In the genomic region with DNA sequence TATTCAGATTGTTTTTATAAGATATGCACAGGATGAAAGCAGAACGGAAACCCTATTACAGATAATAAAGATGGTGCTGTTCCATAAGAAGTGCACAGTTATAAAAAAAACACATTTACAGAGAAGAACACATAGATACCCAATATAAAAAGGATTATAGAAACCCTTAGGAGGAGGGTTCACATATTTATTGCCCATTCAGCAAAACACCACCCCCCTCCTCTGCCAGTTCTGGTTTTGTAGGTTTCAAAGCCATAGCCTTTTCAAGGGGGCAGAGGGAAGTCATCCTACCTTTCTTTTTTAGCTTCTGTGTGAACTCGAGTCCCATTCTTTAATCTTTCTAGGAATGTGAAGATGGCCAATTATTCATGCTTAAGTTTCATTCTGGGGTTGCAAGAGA, we compare ENCODE assay signal across 28 cellular contexts.
"Had no signal": no experiment of that assay in that cellular context is flagged by ENCODE, and none has a peak within 500 bp of the region (broad histone marks: within the 10 kb centered on the region; RNA-seq: fewer than 3 reads in every experiment).

No MANE protein-coding gene starts in this region.

- H3K36me3 ChIP-seq: colonic mucosa, esophagus muscularis mucosa, esophagus squamous epithelium, gastrocnemius medialis, gastroesophageal sphincter, heart left ventricle, heart right ventricle had no signal

- DNase-seq: colonic mucosa; cortex of kidney; dermis blood vessel endothelial cell; dorsolateral prefrontal cortex; effector CD4-positive, alpha-beta T cell; effector CD8-positive, alpha-beta T cell; effector memory CD4-positive, alpha-beta T cell; effector memory CD8-positive, alpha-beta T cell; endodermal cell; erythroblast; esophagus squamous epithelium; foreskin fibroblast; foreskin keratinocyte; foreskin melanocyte; gastrocnemius medialis; glutamatergic neuron; head of caudate nucleus; heart left ventricle; heart right ventricle had no signal

- H3K4me3 ChIP-seq: colonic mucosa, coronary artery, dorsolateral prefrontal cortex, esophagus muscularis mucosa, esophagus squamous epithelium, gastrocnemius medialis, gastroesophageal sphincter, heart left ventricle, heart right ventricle had no signal

- H3K9me3 ChIP-seq: colonic mucosa, esophagus muscularis mucosa, esophagus squamous epithelium, gastrocnemius medialis, gastroesophageal sphincter, heart left ventricle had no signal

- FAIRE-seq: colon, endometrium, endothelial cell of umbilical vein, frontal cortex had no signal

- ATAC-seq: effector memory CD8-positive, alpha-beta T cell; esophagus mucosa; foreskin keratinocyte; gastrocnemius medialis; gastroesophageal sphincter; heart left ventricle; heart right ventricle had no signal

- H3K27ac ChIP-seq: colonic mucosa, coronary artery, dorsolateral prefrontal cortex, epithelial cell of prostate, esophagus muscularis mucosa, esophagus squamous epithelium, foreskin keratinocyte, gastrocnemius medialis, gastroesophageal sphincter, heart left ventricle, heart right ventricle had no signal

- H3K27me3 ChIP-seq: colonic mucosa, dorsolateral prefrontal cortex, esophagus muscularis mucosa, esophagus squamous epithelium, foreskin keratinocyte, gastrocnemius medialis, gastroesophageal sphincter, heart left ventricle, heart right ventricle had no signal

- H3K4me1 ChIP-seq: colonic mucosa, esophagus muscularis mucosa, esophagus squamous epithelium, foreskin keratinocyte, gastrocnemius medialis, gastroesophageal sphincter, heart left ventricle, heart right ventricle had no signal
